Comparison of ENCODE assay signal across 19 cellular contexts in the genomic region with DNA sequence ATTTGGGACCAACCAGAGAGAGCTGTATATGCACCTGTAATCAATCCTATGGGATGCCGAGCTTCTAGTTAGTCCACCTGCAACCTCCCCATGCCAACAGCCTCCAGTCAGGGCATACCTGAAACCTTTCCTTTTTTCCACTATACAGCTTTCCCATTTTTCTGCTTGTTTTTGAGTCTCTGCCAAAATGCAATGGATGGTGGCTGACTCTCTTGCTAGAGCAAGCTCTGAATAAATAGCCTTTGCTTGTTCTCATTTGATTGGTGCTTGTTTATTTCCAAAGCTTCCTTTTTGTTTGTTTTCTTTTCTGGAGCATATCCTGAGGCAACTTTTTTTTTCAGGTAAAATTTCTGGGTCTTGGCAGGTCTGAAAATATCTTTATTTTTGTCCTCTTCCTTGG. TPM values are rescaled to one million over a fixed set of nuclear protein-coding genes. Genes with fewer than 3 reads are reported as not detected.
DNase-seq lines count a peak whose midpoint lies in the region; ATAC-seq and TF ChIP-seq lines count a peak whose summit lies in the region.
"Had no signal": no experiment of that assay in that cellular context is flagged by ENCODE, and none has a peak within 500 bp of the region (broad histone marks: within the 10 kb centered on the region; RNA-seq: fewer than 3 reads in every experiment).

No MANE protein-coding gene starts in this region.

- peak overlapping the region; percentile 36 for H3K23ac ChIP-seq in IMR-90 (ENCODE audit: low read depth, low read length)

- H3K79me1 ChIP-seq in IMR-90 (ENCODE audit: low read depth in 1 of 2, low read length in 2 of 2) = no peaks in the 10 kb centered on the region

- H2BK120ac ChIP-seq in IMR-90 (ENCODE audit: low read depth, low read length) = peak overlapping the region; percentile 50

- no peak for TF ChIP-seq RAD21 in IMR-90 (IDR thresholded peaks at IDR 0.05; ENCODE audit: low read length)

- no peak for TF ChIP-seq EP300 in gastroesophageal sphincter (IDR thresholded peaks at IDR 0.05)

- peak overlapping the region; percentile 6; the same call in 1 of the 2 replicates for H3K14ac ChIP-seq in IMR-90 (replicated peaks; ENCODE audit: low read depth, low read length)

- intact Hi-C loops in IMR-90 (cut with micrococcal nuclease) = no loop called here
- intact Hi-C loops in thyroid gland (cut with DNase I) = no loop called here
- intact Hi-C loops in sciatic nerve (cut with DNase I) = no loop called here

- DNase-seq in IMR-90 (no peak), thyroid gland (no peak), sciatic nerve (ENCODE audit: low spot score) (no peak)
- DNase-seq: activated CD8-positive, alpha-beta T cell treated with anti-CD3 and anti-CD28 coated beads for 36 hours; activated naive CD4-positive, alpha-beta T cell treated with anti-CD3 and anti-CD28 coated beads, Interleukin-2, amount 50 U/mL, for 16 hours; activated T-cell treated with anti-CD3 and anti-CD28 coated beads, Interleukin-2, amount 50 U/mL, for 24 hours; gastrocnemius medialis; GDM1; NCI-H1694; right lobe of liver; Right ventricle myocardium superior had no signal

- H3K4me1 ChIP-seq in IMR-90 (ENCODE audit: control insufficient read depth, insufficient read depth, low read length) (peaks cover 20% of the 10 kb centered on the region), gastroesophageal sphincter (peaks cover 0 to 27% (median 5%) of the 10 kb centered on the region in 3 donors), thyroid gland (peaks cover 24 to 48% of the 10 kb centered on the region in 2 donors)

- POLR2A ChIA-PET in IMR-90 (lab: Charles Lee; ENCODE audit: unreplicated experiment) = no interaction called here

- H3K27ac ChIP-seq in IMR-90 (ENCODE audit: insufficient read depth, low read length) (peak overlapping the region; percentile 80), VCaP (peak overlapping the region; percentile 49), gastroesophageal sphincter (peak overlapping the region in 3 of 4 donors; percentile 42 to 65 (median 63)), thyroid gland (peak overlapping the region in 2 of 3 donors; percentile 24 to 47)
- H3K27ac ChIP-seq: BLaER1, neutrophil had no signal

- H3K9me1 ChIP-seq in IMR-90 (ENCODE audit: insufficient read depth, low read length) = peaks cover 11% of the 10 kb centered on the region; the same call in 1 of the 2 replicates

- no peak for ATAC-seq in IMR-90 (ENCODE audit: low read depth)
- no peak for ATAC-seq in gastroesophageal sphincter
- ATAC-seq in GM21529 (IDR thresholded peaks at IDR 0.05; ENCODE audit: unreplicated experiment) = no peak
- ATAC-seq in HG03439 (IDR thresholded peaks at IDR 0.05; ENCODE audit: unreplicated experiment) = no peak
- ATAC-seq in sciatic nerve = no peak
- ATAC-seq: activated CD8-positive, alpha-beta T cell treated with anti-CD3 and anti-CD28 coated beads for 36 hours; right lobe of liver had no signal

- H3K56ac ChIP-seq in IMR-90 (ENCODE audit: extremely low read depth, insufficient read depth, low read length) = no peak overlapping the region

- peak overlapping the region; percentile 72; the same call in 1 of the 2 replicates for H4K5ac ChIP-seq in IMR-90 (ENCODE audit: low read depth, low read length)

- H3K9me3 ChIP-seq in IMR-90 (ENCODE audit: control insufficient read depth, insufficient read depth, low read length) = no peaks in the 10 kb centered on the region
- H3K9me3 ChIP-seq in gastroesophageal sphincter = no peaks in the 10 kb centered on the region
- H3K9me3 ChIP-seq in thyroid gland = no peaks in the 10 kb centered on the region
- H3K9me3 ChIP-seq: BLaER1, gastrocnemius medialis, neutrophil, right lobe of liver had no signal

- TF ChIP-seq CTCF in IMR-90 (conservative IDR thresholded peaks at IDR 0.05; ENCODE audit: low read depth, low read length) (no peak), VCaP (conservative IDR thresholded peaks at IDR 0.05) (no peak), gastroesophageal sphincter (IDR thresholded peaks at IDR 0.05) (no peak), thyroid gland (IDR thresholded peaks at IDR 0.05) (no peak)

- peak overlapping the region; percentile 39; the same call in 1 of the 2 replicates for H3K4me2 ChIP-seq in IMR-90 (ENCODE audit: low read depth, low read length)
- H3K4me2 ChIP-seq: BLaER1 had no signal

- H2BK20ac ChIP-seq in IMR-90 (ENCODE audit: low read depth, low read length) = peak overlapping the region; percentile 67

- TF ChIP-seq POLR2A in IMR-90 (IDR thresholded peaks at IDR 0.05; ENCODE audit: low read depth, low read length) (no peak), gastroesophageal sphincter (IDR thresholded peaks at IDR 0.05) (no peak), thyroid gland (IDR thresholded peaks at IDR 0.05) (no peak)

- in situ Hi-C loops in IMR-90 (cut with MboI; ENCODE audit: low sequenced_read_pairs) = no loop called here

- no peak overlapping the region for H2AFZ ChIP-seq in IMR-90 (replicated peaks; ENCODE audit: low read length, poor library complexity)

- CTCF ChIA-PET in IMR-90 (lab: Yijun Ruan, JAX) = interaction anchor here (0.8 kb wide), 1 partner anchor 21 kb away, joined by 3 read pairs; no protein-coding TSS in a partner anchor

- peak overlapping the region; percentile 53; the same call in 1 of the 3 replicates for H2BK15ac ChIP-seq in IMR-90 (ENCODE audit: low read depth, low read length)

- peak overlapping the region; percentile 66 for H3K4ac ChIP-seq in IMR-90 (ENCODE audit: low read depth, low read length)

- H3K18ac ChIP-seq in IMR-90 (ENCODE audit: low read depth, low read length) = peak overlapping the region; percentile 89

- H3K4me3 ChIP-seq in IMR-90 (ENCODE audit: insufficient read depth, low read depth, low read length) = no peak overlapping the region
- no peak overlapping the region for H3K4me3 ChIP-seq in gastroesophageal sphincter
- H3K4me3 ChIP-seq in thyroid gland (replicated peaks in 1 of 3) = no peak overlapping the region
- H3K4me3 ChIP-seq: BLaER1, gastrocnemius medialis, right lobe of liver had no signal

- H2BK5ac ChIP-seq in IMR-90 (ENCODE audit: low read depth, low read length, poor library complexity, severe bottlenecking) = peak overlapping the region; percentile 77

- BruUV-seq in IMR-90 (replicated peaks; lab: Mats Ljungman, UMichigan) = no TSS peak

- H3K36me3 ChIP-seq in IMR-90 (ENCODE audit: control insufficient read depth, insufficient read depth, low read length) = no peaks in the 10 kb centered on the region
- no peaks in the 10 kb centered on the region for H3K36me3 ChIP-seq in gastroesophageal sphincter
- H3K36me3 ChIP-seq in thyroid gland = no peaks in the 10 kb centered on the region
- H3K36me3 ChIP-seq: BLaER1, gastrocnemius medialis, neutrophil, right lobe of liver had no signal

- H3K9ac ChIP-seq in IMR-90 (ENCODE audit: low read depth, low read length) = no peak overlapping the region
- H3K9ac ChIP-seq: BLaER1 had no signal

- 100% methylated on average over 1 of the region's 1 CpG; no CpG with 5 or more reads in 1 of the 2 experiments for WGBS in IMR-90 (ENCODE audit: extremely low coverage in 2 of 2, insufficient read length in 1 of 2), 2 experiments
- WGBS in gastroesophageal sphincter (ENCODE audit: low coverage in 1 of 2), 2 donors = 80 to 83% methylated on average over 1 of the region's 1 CpG
- WGBS in thyroid gland, 2 donors = 90 to 92% methylated on average over 1 of the region's 1 CpG

- no peaks in the 10 kb centered on the region for H3K27me3 ChIP-seq in IMR-90 (ENCODE audit: control insufficient read depth, insufficient read depth, low read length)
- no peaks in the 10 kb centered on the region for H3K27me3 ChIP-seq in gastroesophageal sphincter
- no peaks in the 10 kb centered on the region for H3K27me3 ChIP-seq in thyroid gland
- H3K27me3 ChIP-seq: BLaER1, gastrocnemius medialis, neutrophil, right lobe of liver had no signal

- H4K91ac ChIP-seq in IMR-90 (ENCODE audit: insufficient read depth, low read depth, low read length) = peak overlapping the region; percentile 64

- no peaks in the 10 kb centered on the region for H4K20me1 ChIP-seq in IMR-90 (ENCODE audit: insufficient read depth, low read length)
- H4K20me1 ChIP-seq: BLaER1 had no signal

- H2AK9ac ChIP-seq in IMR-90 (replicated peaks; ENCODE audit: low read depth, low read length, poor library complexity) = peak overlapping the region; percentile 29

- peak overlapping the region; percentile 13; the same call in 1 of the 2 replicates for H2AK5ac ChIP-seq in IMR-90 (ENCODE audit: low read depth, low read length)

- peak overlapping the region in 1 of 2 experiments; percentile 69; a peak in 2 of 4 replicates for H4K8ac ChIP-seq in IMR-90 (ENCODE audit: low read depth in 2 of 2, low read length in 2 of 2)

- dilution Hi-C loops in IMR-90 (cut with HindIII; ENCODE audit: low sequenced_read_pairs, unreplicated experiment) = no loop called here

TF ChIP-seq in IMR-90, 13 proteins besides CTCF, POLR2A, EP300 and RAD21 (continues in another document):
- TF ChIP-seq RFX5 (IDR thresholded peaks at IDR 0.05; ENCODE audit: low read depth, low read length) (no peak), MAFK (IDR thresholded peaks at IDR 0.05; ENCODE audit: low read depth, low read length) (no peak), MXI1 (IDR thresholded peaks at IDR 0.05; ENCODE audit: borderline replicate concordance, low read depth, low read length) (no peak), MAZ (IDR thresholded peaks at IDR 0.05; ENCODE audit: borderline replicate concordance, low read depth, low read length) (no peak), CEBPB (IDR thresholded peaks at IDR 0.05; ENCODE audit: low read depth, low read length) (no peak), SMC3 (IDR thresholded peaks at IDR 0.05; ENCODE audit: low read depth, low read length) (no peak), FOS (IDR thresholded peaks at IDR 0.05; ENCODE audit: low read depth, low read length) (no peak), NFE2L2 (IDR thresholded peaks at IDR 0.05; ENCODE audit: low read depth, low read length) (no peak), CHD1 (IDR thresholded peaks at IDR 0.05; ENCODE audit: low read depth, low read length) (no peak), BHLHE40 (IDR thresholded peaks at IDR 0.05; ENCODE audit: low read depth, low read length) (no peak)
- TF ChIP-seq, protein P1, sequence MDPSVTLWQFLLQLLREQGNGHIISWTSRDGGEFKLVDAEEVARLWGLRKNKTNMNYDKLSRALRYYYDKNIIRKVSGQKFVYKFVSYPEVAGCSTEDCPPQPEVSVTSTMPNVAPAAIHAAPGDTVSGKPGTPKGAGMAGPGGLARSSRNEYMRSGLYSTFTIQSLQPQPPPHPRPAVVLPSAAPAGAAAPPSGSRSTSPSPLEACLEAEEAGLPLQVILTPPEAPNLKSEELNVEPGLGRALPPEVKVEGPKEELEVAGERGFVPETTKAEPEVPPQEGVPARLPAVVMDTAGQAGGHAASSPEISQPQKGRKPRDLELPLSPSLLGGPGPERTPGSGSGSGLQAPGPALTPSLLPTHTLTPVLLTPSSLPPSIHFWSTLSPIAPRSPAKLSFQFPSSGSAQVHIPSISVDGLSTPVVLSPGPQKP (IDR thresholded peaks at IDR 0.05; ENCODE audit: borderline replicate concordance, low read depth, low read length) = no peak

RNA-seq across cellular contexts. Expression of gene PLET1, which starts 58.0 kb away (rescaled TPM):
- not detected in 2 replicates for total RNA-seq in IMR-90 (2012; rRNA removed)
- not detected in 2 replicates for polyA plus RNA-seq in IMR-90 (2012; rRNA removed)
- not detected in 2 replicates for polyA plus RNA-seq in IMR-90 (2012; cell fraction: cytosol; rRNA removed)
- not detected in 2 replicates for polyA plus RNA-seq in IMR-90 (2012; cell fraction: nucleus; rRNA removed; ENCODE audit: low replicate concordance)
- total RNA-seq in gastroesophageal sphincter = not detected
- not detected for total RNA-seq in thyroid gland
- not detected for total RNA-seq in sciatic nerve
- total RNA-seq: activated CD8-positive, alpha-beta T cell treated with anti-CD3 and anti-CD28 coated beads for 36 hours; gastrocnemius medialis; mononuclear cell; NCI-H460; right lobe of liver; Right ventricle myocardium superior had no signal
